34 cellular contexts compared by ENCODE assay signal in genomic region chr18:28067346-28067745, GRCh38.
"Had no signal": no experiment of that assay in that cellular context is flagged by ENCODE, and none has a peak within 500 bp of the region (broad histone marks: within the 10 kb centered on the region; RNA-seq: fewer than 3 reads in every experiment).

No MANE protein-coding gene starts in this region.

- H3K9me3 ChIP-seq: MG63, Peyer's patch had no signal

- H3K27me3 Mint-ChIP-seq: activated CD4-positive, alpha-beta memory T cell treated with anti-CD3 and anti-CD28 coated beads, Interleukin-2, amount 10 ng/mL, durations not matched to agents 7 days and 5 days; activated CD8-positive, alpha-beta memory T cell treated with anti-CD3 and anti-CD28 coated beads, Interleukin-2, amount 10 ng/mL, durations not matched to agents 7 days and 5 days; activated naive CD4-positive, alpha-beta T cell treated with anti-CD3 and anti-CD28 coated beads, Interleukin-2, amount 10 ng/mL, durations not matched to agents 7 days and 5 days; activated naive CD8-positive, alpha-beta T cell; activated naive CD8-positive, alpha-beta T cell treated with anti-CD3 and anti-CD28 coated beads, Interleukin-2, amount 50 U/mL, for 24 hours; central memory CD8-positive, alpha-beta T cell had no signal

- H3K27ac Mint-ChIP-seq: activated CD4-positive, alpha-beta memory T cell treated with anti-CD3 and anti-CD28 coated beads, Interleukin-2, amount 10 ng/mL, durations not matched to agents 7 days and 5 days; activated CD8-positive, alpha-beta memory T cell treated with anti-CD3 and anti-CD28 coated beads, Interleukin-2, amount 10 ng/mL, durations not matched to agents 7 days and 5 days; activated naive CD4-positive, alpha-beta T cell treated with anti-CD3 and anti-CD28 coated beads, Interleukin-2, amount 10 ng/mL, durations not matched to agents 7 days and 5 days; activated naive CD8-positive, alpha-beta T cell; activated naive CD8-positive, alpha-beta T cell treated with anti-CD3 and anti-CD28 coated beads, Interleukin-2, amount 50 U/mL, for 24 hours had no signal

- H3K4me3 ChIP-seq: MG63, Peyer's patch had no signal

- H3K36me3 ChIP-seq: brain microvascular endothelial cell, MG63, Peyer's patch had no signal

- H3K4me3 Mint-ChIP-seq: activated CD4-positive, alpha-beta memory T cell treated with anti-CD3 and anti-CD28 coated beads, Interleukin-2, amount 10 ng/mL, durations not matched to agents 7 days and 5 days; activated CD8-positive, alpha-beta memory T cell treated with anti-CD3 and anti-CD28 coated beads, Interleukin-2, amount 10 ng/mL, durations not matched to agents 7 days and 5 days; activated naive CD4-positive, alpha-beta T cell treated with anti-CD3 and anti-CD28 coated beads, Interleukin-2, amount 10 ng/mL, durations not matched to agents 7 days and 5 days; activated naive CD8-positive, alpha-beta T cell; activated naive CD8-positive, alpha-beta T cell treated with anti-CD3 and anti-CD28 coated beads, Interleukin-2, amount 50 U/mL, for 24 hours; central memory CD8-positive, alpha-beta T cell had no signal

- H3K27me3 ChIP-seq: brain microvascular endothelial cell, MG63, Peyer's patch had no signal

- H3K4me1 Mint-ChIP-seq: activated CD4-positive, alpha-beta memory T cell treated with anti-CD3 and anti-CD28 coated beads, Interleukin-2, amount 10 ng/mL, durations not matched to agents 7 days and 5 days; activated CD8-positive, alpha-beta memory T cell treated with anti-CD3 and anti-CD28 coated beads, Interleukin-2, amount 10 ng/mL, durations not matched to agents 7 days and 5 days; activated naive CD4-positive, alpha-beta T cell treated with anti-CD3 and anti-CD28 coated beads, Interleukin-2, amount 10 ng/mL, durations not matched to agents 7 days and 5 days; activated naive CD8-positive, alpha-beta T cell treated with anti-CD3 and anti-CD28 coated beads, Interleukin-2, amount 50 U/mL, for 24 hours; central memory CD8-positive, alpha-beta T cell had no signal

- H3K36me3 Mint-ChIP-seq: activated CD8-positive, alpha-beta memory T cell treated with anti-CD3 and anti-CD28 coated beads, Interleukin-2, amount 10 ng/mL, durations not matched to agents 7 days and 5 days; activated naive CD4-positive, alpha-beta T cell treated with anti-CD3 and anti-CD28 coated beads, Interleukin-2, amount 10 ng/mL, durations not matched to agents 7 days and 5 days; activated naive CD8-positive, alpha-beta T cell had no signal

- H3K27ac ChIP-seq: Peyer's patch, WERI-Rb-1 had no signal

- DNase-seq: activated CD4-positive, alpha-beta memory T cell treated with anti-CD3 and anti-CD28 coated beads, Interleukin-2, amount 10 ng/mL, durations not matched to agents 7 days and 5 days; activated CD4-positive, alpha-beta T cell treated with anti-CD3 and anti-CD28 coated beads for 1 hour; activated CD4-positive, alpha-beta T cell treated with anti-CD3 and anti-CD28 coated beads for 48 hours; activated CD4-positive, CD25-positive, alpha-beta regulatory T cell; activated CD8-positive, alpha-beta memory T cell treated with anti-CD3 and anti-CD28 coated beads for 24 hours; activated CD8-positive, alpha-beta memory T cell treated with anti-CD3 and anti-CD28 coated beads, Interleukin-2, amount 10 ng/mL, durations not matched to agents 7 days and 5 days; activated CD8-positive, alpha-beta memory T cell treated with anti-CD3 and anti-CD28 coated beads, Interleukin-2, amount 50 U/mL, for 48 hours; activated effector memory CD4-positive, alpha-beta T cell treated with Interleukin-2 at 50 U/mL for 16 hours; activated naive CD4-positive, alpha-beta T cell treated with anti-CD3 and anti-CD28 coated beads, Interleukin-2, amount 10 ng/mL, durations not matched to agents 7 days and 5 days; activated naive CD8-positive, alpha-beta T cell treated with anti-CD3 and anti-CD28 coated beads, Interleukin-2, amount 50 U/mL, for 24 hours; activated T-cell treated with anti-CD3 and anti-CD28 coated beads, Interleukin-2, amount 50 U/mL, for 48 hours; anterior cingulate cortex; brain microvascular endothelial cell; Kasumi-1; MG63; NCI-H1048; NCI-H1105 treated with DMSO at 0.1 percent for 48 hours; NCI-H1436; NCI-H1694 treated with DMSO at 0.1 percent for 48 hours; NCI-H2029; NCI-H2171; NCI-H510A; NCI-H526; NCI-H748 treated with DMSO at 0.1 percent for 48 hours; NK-92 treated with Interleukin-12 subunit alpha and Interleukin-12 subunit beta, amount 100 ng/mL, for 24 hours; PC-3; Peyer's patch; RPMI8226; SIG-M5; T1000; WERI-Rb-1 had no signal

- ATAC-seq: activated CD8-positive, alpha-beta memory T cell treated with anti-CD3 and anti-CD28 coated beads, Interleukin-2, amount 10 ng/mL, durations not matched to agents 7 days and 5 days; activated naive CD8-positive, alpha-beta T cell treated with anti-CD3 and anti-CD28 coated beads, Interleukin-2, amount 50 U/mL, for 24 hours; PC-3; Right ventricle myocardium inferior had no signal

- H3K4me1 ChIP-seq: Peyer's patch had no signal
